In the genomic region with DNA sequence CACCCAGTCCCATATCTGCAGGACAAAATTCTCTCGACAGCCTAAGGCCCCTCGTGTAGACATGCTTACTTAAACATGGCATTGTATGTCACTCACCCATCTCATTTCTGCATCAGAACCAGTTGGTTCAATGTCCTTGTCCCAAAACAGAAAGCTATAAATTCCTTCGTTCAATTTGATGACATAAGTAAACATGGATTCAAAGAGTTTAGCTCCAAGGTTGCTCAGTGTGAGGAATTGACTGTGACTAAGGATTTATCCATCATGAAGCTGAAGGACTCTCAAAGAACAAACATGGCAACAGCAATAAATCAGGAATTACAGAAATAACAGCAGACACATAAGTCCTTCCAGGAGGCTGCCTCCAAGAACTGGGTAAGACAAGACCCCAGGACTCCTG, we compare ENCODE assay signal across 13 cellular contexts.
"Had no signal": no experiment of that assay in that cellular context is flagged by ENCODE, and none has a peak within 500 bp of the region (broad histone marks: within the 10 kb centered on the region; RNA-seq: fewer than 3 reads in every experiment).

No MANE protein-coding gene starts in this region.

- H3K9me3 ChIP-seq: ascending aorta, heart left ventricle, sigmoid colon, suprapubic skin, upper lobe of left lung had no signal

- H3K27ac ChIP-seq: ascending aorta, foreskin keratinocyte, sigmoid colon, suprapubic skin, upper lobe of left lung had no signal

- H3K27me3 Mint-ChIP-seq: T-cell had no signal

- H3K27ac Mint-ChIP-seq: T-cell had no signal

- H3K36me3 Mint-ChIP-seq: T-cell had no signal

- H3K4me3 Mint-ChIP-seq: nephron, T-cell had no signal

- H3K4me3 ChIP-seq: ascending aorta, heart left ventricle, sigmoid colon, suprapubic skin, upper lobe of left lung had no signal

- H3K27me3 ChIP-seq: ascending aorta, foreskin keratinocyte, heart left ventricle, sigmoid colon, suprapubic skin, upper lobe of left lung had no signal

- H3K9me3 Mint-ChIP-seq: nephron, T-cell had no signal

- H3K36me3 ChIP-seq: ascending aorta, heart left ventricle, sigmoid colon, suprapubic skin, upper lobe of left lung had no signal

- ATAC-seq: foreskin keratinocyte, heart left ventricle, T-cell had no signal

- DNase-seq: activated CD4-positive, alpha-beta T cell treated with anti-CD3 and anti-CD28 coated beads for 48 hours; activated T-cell treated with anti-CD3 and anti-CD28 coated beads for 4 hours; foreskin keratinocyte; heart left ventricle; mammary epithelial cell; sigmoid colon; stimulated activated CD4-positive, alpha-beta T cell treated with anti-CD3 and anti-CD28 coated beads, Interleukin-2, amount 100 ng/mL, for 48 hours; stimulated activated naive CD8-positive, alpha-beta T cell treated with anti-CD3 and anti-CD28 coated beads, Interleukin-15, Interleukin-2, amounts not matched to agents 100 U/mL and 50 U/mL, for 24 hours; T-cell; upper lobe of left lung had no signal
